In genomic region chr9:125829743-125830142, GRCh38 we compare ENCODE assay signal across 9 cellular contexts.
DNase-seq lines count a peak whose midpoint lies in the region; ATAC-seq and TF ChIP-seq lines count a peak whose summit lies in the region.
"Had no signal": no experiment of that assay in that cellular context is flagged by ENCODE, and none has a peak within 500 bp of the region (broad histone marks: within the 10 kb centered on the region; RNA-seq: fewer than 3 reads in every experiment).

No MANE protein-coding gene starts in this region.

- H3K36me3 ChIP-seq in CD4-positive, alpha-beta memory T cell (ENCODE audit: insufficient read depth, low read length) = no peaks in the 10 kb centered on the region

- H3K27ac ChIP-seq in CD4-positive, alpha-beta memory T cell (ENCODE audit: low read depth, low read length) = peak overlapping the region; percentile 40
- H3K27ac ChIP-seq: epithelial cell of prostate had no signal

- peaks cover 28% of the 10 kb centered on the region for H3K4me1 ChIP-seq in CD4-positive, alpha-beta memory T cell (ENCODE audit: insufficient read depth, low read length)

- H3K27me3 ChIP-seq in CD4-positive, alpha-beta memory T cell (ENCODE audit: insufficient read depth, low read length) = no peaks in the 10 kb centered on the region

- H3K4me3 Mint-ChIP-seq in CD4-positive, alpha-beta memory T cell = peak overlapping the region; percentile 85 to 93 (median 90)
- peak overlapping the region; percentile 76 to 79 for H3K4me3 Mint-ChIP-seq in effector memory CD8-positive, alpha-beta T cell
- H3K4me3 Mint-ChIP-seq in osteocyte (ENCODE audit: unreplicated experiment) (peak overlapping the region; percentile 58), WTC11 (no peak overlapping the region)

- no peaks in the 10 kb centered on the region for H3K27me3 Mint-ChIP-seq in CD4-positive, alpha-beta memory T cell
- no peaks in the 10 kb centered on the region for H3K27me3 Mint-ChIP-seq in effector memory CD8-positive, alpha-beta T cell
- H3K27me3 Mint-ChIP-seq in osteocyte (ENCODE audit: unreplicated experiment) (no peaks in the 10 kb centered on the region), WTC11 (ENCODE audit: low read depth) (no peaks in the 10 kb centered on the region)

- no peaks in the 10 kb centered on the region for H3K9me3 Mint-ChIP-seq in CD4-positive, alpha-beta memory T cell
- H3K9me3 Mint-ChIP-seq in effector memory CD8-positive, alpha-beta T cell = no peaks in the 10 kb centered on the region
- H3K9me3 Mint-ChIP-seq in osteocyte (ENCODE audit: unreplicated experiment) (no peaks in the 10 kb centered on the region), WTC11 (no peaks in the 10 kb centered on the region; the same call in 1 of the 2 replicates)

- POLR2A ChIA-PET in CD4-positive, alpha-beta memory T cell (lab: Charles Lee; ENCODE audit: partially characterized antibody) = interaction anchor here (0.7 to 2.6 kb wide), 6 partner anchors 11 to 174 kb away, joined by 3 to 13 read pairs (median 6); partner anchors contain the start of gene MAPKAP1
- POLR2A ChIA-PET in WTC11 (lab: Charles Lee) = no interaction called here

- peak; percentile 57 for ATAC-seq in HG02884 (IDR thresholded peaks at IDR 0.05; ENCODE audit: unreplicated experiment)
- peak; percentile 97 for ATAC-seq in effector memory CD8-positive, alpha-beta T cell (replicated peaks)
- no peak for ATAC-seq in WTC11

- CTCF ChIA-PET in CD4-positive, alpha-beta memory T cell (lab: Charles Lee; ENCODE audit: partially characterized antibody) = interaction anchor here (1.2 to 1.7 kb wide), 2 partner anchors 9 to 271 kb away, joined by 4 read pairs; no protein-coding TSS in a partner anchor
- CTCF ChIA-PET in WTC11 (lab: Charles Lee) = no interaction called here

- peak; percentile 58 to 78 (median 66) for DNase-seq in CD4-positive, alpha-beta memory T cell
- DNase-seq in activated CD4-positive, alpha-beta T cell treated with anti-CD3 and anti-CD28 coated beads for 24 hours (ENCODE audit: low read depth in 2 of 2) = peak; percentile 16 to 23
- DNase-seq in effector memory CD8-positive, alpha-beta T cell = peak; percentile 20 to 53 (median 33)
- no peak for DNase-seq in osteocyte (ENCODE audit: extremely low spot score, unreplicated experiment)
- DNase-seq in cerebellum (ENCODE audit: low spot score) = no peak
- DNase-seq in middle frontal gyrus (ENCODE audit: extremely low spot score, low spot score) = no peak
- DNase-seq in WTC11 (ENCODE audit: low spot score) = no peak

- peaks cover 11 to 29% (median 19%) of the 10 kb centered on the region in 4 donors for H3K4me1 Mint-ChIP-seq in CD4-positive, alpha-beta memory T cell
- H3K4me1 Mint-ChIP-seq in effector memory CD8-positive, alpha-beta T cell (ENCODE audit: low read depth in 2 of 2) = peaks cover 4 to 6% of the 10 kb centered on the region in 2 donors
- H3K4me1 Mint-ChIP-seq in osteocyte (ENCODE audit: unreplicated experiment) (peaks cover 4% of the 10 kb centered on the region), WTC11 (no peaks in the 10 kb centered on the region)

- H3K4me3 ChIP-seq in CD4-positive, alpha-beta memory T cell (ENCODE audit: low read length in 2 of 2) = peak overlapping the region; percentile 52 to 61

- peak overlapping the region; percentile 87 to 97 (median 93) for H3K27ac Mint-ChIP-seq in CD4-positive, alpha-beta memory T cell
- peak overlapping the region; percentile 79 to 84 for H3K27ac Mint-ChIP-seq in effector memory CD8-positive, alpha-beta T cell
- H3K27ac Mint-ChIP-seq in osteocyte (ENCODE audit: unreplicated experiment) (no peak overlapping the region), WTC11 (no peak overlapping the region)

- H3K9me3 ChIP-seq in CD4-positive, alpha-beta memory T cell (ENCODE audit: control insufficient read depth in 1 of 2, low read length in 2 of 2) = no peaks in the 10 kb centered on the region

- TF ChIP-seq CTCF in osteocyte (IDR thresholded peaks at IDR 0.05) (no peak), WTC11 (IDR thresholded peaks at IDR 0.05) (no peak)

- intact Hi-C loops in CD4-positive, alpha-beta memory T cell (cut with micrococcal nuclease) = loop anchor here (1.0 to 5.0 kb wide), 2 partner anchors 82 to 122 kb away; partner anchors contain the start of genes MAPKAP1 and PBX3

- H3K36me3 Mint-ChIP-seq in CD4-positive, alpha-beta memory T cell = peaks cover 0 to 3% of the 10 kb centered on the region in 2 donors
- H3K36me3 Mint-ChIP-seq in effector memory CD8-positive, alpha-beta T cell (ENCODE audit: insufficient read depth) = no peaks in the 10 kb centered on the region
- no peaks in the 10 kb centered on the region for H3K36me3 Mint-ChIP-seq in osteocyte (ENCODE audit: unreplicated experiment)
- no peaks in the 10 kb centered on the region for H3K36me3 Mint-ChIP-seq in WTC11

TF ChIP-seq in WTC11, 78 proteins besides CTCF, POLR2A, EP300 and RAD21 (continues in another document):
- TF ChIP-seq CREM (CRISPR knock-in tag; IDR thresholded peaks at IDR 0.05) (no peak), MYBL2 (CRISPR knock-in tag; IDR thresholded peaks at IDR 0.05) (no peak), OVOL2 (CRISPR knock-in tag; IDR thresholded peaks at IDR 0.05; ENCODE audit: borderline replicate concordance) (no peak), E2F1 (CRISPR knock-in tag; IDR thresholded peaks at IDR 0.05) (no peak), STAT6 (CRISPR knock-in tag; conservative IDR thresholded peaks at IDR 0.05; ENCODE audit: low read depth) (no peak), ARID4B (CRISPR knock-in tag; IDR thresholded peaks at IDR 0.05; ENCODE audit: borderline replicate concordance) (no peak), JUN (CRISPR knock-in tag; IDR thresholded peaks at IDR 0.05) (no peak), ZNF232 (CRISPR knock-in tag; IDR thresholded peaks at IDR 0.05) (no peak), ATF3 (CRISPR knock-in tag; conservative IDR thresholded peaks at IDR 0.05) (no peak)

Comparison
In these comparisons a context has a peak if more than half of its experiments do, and no peak if none do; other contexts are left out.
1. DNase-seq: peak in CD4-positive, alpha-beta memory T cell (5 of 5), activated CD4-positive, alpha-beta T cell treated with anti-CD3 and anti-CD28 coated beads for 24 hours (2 of 2) and effector memory CD8-positive, alpha-beta T cell (3 of 3); none in osteocyte (single experiment), cerebellum (single experiment), middle frontal gyrus (single experiment) and WTC11 (single experiment).
2. H3K27ac Mint-ChIP-seq: peak in CD4-positive, alpha-beta memory T cell (7 of 7) and effector memory CD8-positive, alpha-beta T cell (2 of 2); none in osteocyte (single experiment) and WTC11 (single experiment).